21 cellular contexts compared by ENCODE assay signal in the genomic region with DNA sequence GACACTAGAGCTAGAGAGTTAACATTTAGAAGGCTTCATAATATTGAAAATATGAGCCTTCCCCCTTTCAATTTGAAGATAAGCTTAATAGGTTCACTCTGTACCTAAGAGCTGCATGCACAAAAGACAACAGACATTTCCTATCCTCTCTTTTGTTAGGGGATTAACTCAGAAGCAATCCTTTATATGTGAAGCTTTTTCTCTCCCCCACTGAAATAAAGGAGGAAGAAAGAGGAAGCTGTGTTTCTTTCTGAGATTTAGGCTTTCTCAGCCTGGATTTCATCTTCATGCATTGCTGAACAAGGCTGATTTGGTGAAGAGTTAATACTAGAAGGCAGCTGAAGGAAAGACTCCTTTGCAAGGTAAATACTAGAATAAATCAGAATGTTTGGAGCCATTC. TPM values are rescaled to one million over a fixed set of nuclear protein-coding genes. Genes with fewer than 3 reads are reported as not detected.
DNase-seq lines count a peak whose midpoint lies in the region; TF ChIP-seq lines count a peak whose summit lies in the region.
"Had no signal": no experiment of that assay in that cellular context is flagged by ENCODE, and none has a peak within 500 bp of the region (broad histone marks: within the 10 kb centered on the region; RNA-seq: fewer than 3 reads in every experiment).

No MANE protein-coding gene starts in this region.

- H3K4me1 ChIP-seq in HUES6 (ENCODE audit: control insufficient read depth, insufficient read depth, low read length) (peaks cover 6% of the 10 kb centered on the region; the same call in 1 of the 2 replicates), NT2/D1 (ENCODE audit: insufficient read depth, insufficient read length) (no peaks in the 10 kb centered on the region), endodermal cell (ENCODE audit: control insufficient read depth, insufficient read depth, low read length) (peaks cover 4% of the 10 kb centered on the region)
- H3K4me1 ChIP-seq: BE2C had no signal

- peaks cover 38% of the 10 kb centered on the region for H3K4me1 Mint-ChIP-seq in endodermal cell
- no peaks in the 10 kb centered on the region for H3K4me1 Mint-ChIP-seq in osteocyte (ENCODE audit: unreplicated experiment)
- H3K4me1 Mint-ChIP-seq in immature natural killer cell, result no peaks in the 10 kb centered on the region

- no peak overlapping the region for H3K9ac ChIP-seq in HUES6 (ENCODE audit: low read length)
- no peak overlapping the region for H3K9ac ChIP-seq in NT2/D1 (ENCODE audit: insufficient read length, low read depth)
- no peak overlapping the region for H3K9ac ChIP-seq in endodermal cell (ENCODE audit: extremely low read depth, low read length, poor library complexity, severe bottlenecking)

- H3K9me3 ChIP-seq in HUES6 (ENCODE audit: control insufficient read depth, insufficient read depth, low read depth, low read length) (no peaks in the 10 kb centered on the region), NT2/D1 (ENCODE audit: insufficient read depth, low read length) (no peaks in the 10 kb centered on the region), endodermal cell (ENCODE audit: control insufficient read depth, low read length) (peaks cover 16% of the 10 kb centered on the region)
- H3K9me3 ChIP-seq: BE2C had no signal

- TF ChIP-seq CTCF in endodermal cell (conservative IDR thresholded peaks at IDR 0.05) (no peak), osteocyte (IDR thresholded peaks at IDR 0.05) (no peak)

- DNase-seq in NT2/D1 (ENCODE audit: low read depth, low spot score), result peak; percentile 2
- no peak for DNase-seq in endodermal cell
- no peak for DNase-seq in kidney glomerular epithelial cell (lab: John Stamatoyannopoulos, UW)
- no peak for DNase-seq in osteocyte (ENCODE audit: extremely low spot score, unreplicated experiment)
- DNase-seq in NCI-H748 treated with DMSO at 0.1 percent for 48 hours (lab: John Stamatoyannopoulos, UW), result no peak
- no peak for DNase-seq in immature natural killer cell
- DNase-seq: BE2C, DMS79, KG1, NCI-H1092 treated with DMSO at 0.1 percent for 48 hours, NCI-H1436 treated with DMSO at 0.1 percent for 48 hours, NCI-H1930, NCI-H345, NCI-H524, PC-3, SHP77 had no signal

- H3K27me3 ChIP-seq in HUES6 (ENCODE audit: control insufficient read depth, insufficient read depth, low read length), result no peaks in the 10 kb centered on the region
- no peaks in the 10 kb centered on the region for H3K27me3 ChIP-seq in NT2/D1 (ENCODE audit: insufficient read depth, insufficient read length)
- H3K27me3 ChIP-seq in endodermal cell (ENCODE audit: control insufficient read depth, insufficient read depth, low read length, poor library complexity, severe bottlenecking), result no peaks in the 10 kb centered on the region
- H3K27me3 ChIP-seq: BE2C had no signal

- H3K27ac ChIP-seq in HUES6 (ENCODE audit: low read depth, low read length), result 0 out of 2 replicates have a peak overlapping the region, but pooled peaks have one; percentile 37
- peak overlapping the region; percentile 1 for H3K27ac ChIP-seq in endodermal cell (ENCODE audit: low read depth, low read length)

- peaks cover 15% of the 10 kb centered on the region for H3K9me3 Mint-ChIP-seq in endodermal cell
- peaks cover 3% of the 10 kb centered on the region for H3K9me3 Mint-ChIP-seq in osteocyte (ENCODE audit: unreplicated experiment)
- peaks cover 0 to 5% (median 2%) of the 10 kb centered on the region in 6 donors for H3K9me3 Mint-ChIP-seq in immature natural killer cell
- H3K9me3 Mint-ChIP-seq: T-helper 1 cell treated with Interleukin-12 subunit alpha and Interleukin-12 subunit beta and Interleukin-4 antibody, amounts not matched to agents 30 μg/mL and 1 μg/mL, for 36 hours had no signal

- H3K27ac Mint-ChIP-seq in endodermal cell, result peak overlapping the region; percentile 90
- H3K27ac Mint-ChIP-seq in osteocyte (ENCODE audit: unreplicated experiment), result no peak overlapping the region
- H3K27ac Mint-ChIP-seq in immature natural killer cell, result no peak overlapping the region
- H3K27ac Mint-ChIP-seq: T-helper 1 cell treated with Interleukin-12 subunit alpha and Interleukin-12 subunit beta and Interleukin-4 antibody, amounts not matched to agents 30 μg/mL and 1 μg/mL, for 36 hours had no signal

- peaks cover 6% of the 10 kb centered on the region for H3K36me3 Mint-ChIP-seq in endodermal cell (ENCODE audit: low read depth)
- no peaks in the 10 kb centered on the region for H3K36me3 Mint-ChIP-seq in osteocyte (ENCODE audit: unreplicated experiment)
- no peaks in the 10 kb centered on the region for H3K36me3 Mint-ChIP-seq in immature natural killer cell

- H3K36me3 ChIP-seq in HUES6 (ENCODE audit: control insufficient read depth, insufficient read depth, low read length) (no peaks in the 10 kb centered on the region), NT2/D1 (ENCODE audit: insufficient read depth, insufficient read length, low read length) (no peaks in the 10 kb centered on the region), endodermal cell (ENCODE audit: control insufficient read depth, insufficient read depth, low read length) (no peaks in the 10 kb centered on the region)
- H3K36me3 ChIP-seq: BE2C had no signal

- H3K27me3 Mint-ChIP-seq in endodermal cell (ENCODE audit: insufficient read depth) (no peaks in the 10 kb centered on the region), osteocyte (ENCODE audit: unreplicated experiment) (peaks cover 3% of the 10 kb centered on the region), immature natural killer cell (ENCODE audit: low read depth in 3 of 3) (peaks cover 0 to 3% (median 2%) of the 10 kb centered on the region in 3 donors)

- peak overlapping the region; percentile 21 for H3K4me3 Mint-ChIP-seq in endodermal cell
- no peak overlapping the region for H3K4me3 Mint-ChIP-seq in osteocyte (ENCODE audit: unreplicated experiment)
- H3K4me3 Mint-ChIP-seq in immature natural killer cell, result no peak overlapping the region
- H3K4me3 Mint-ChIP-seq: T-helper 1 cell treated with Interleukin-12 subunit alpha and Interleukin-12 subunit beta and Interleukin-4 antibody, amounts not matched to agents 30 μg/mL and 1 μg/mL, for 36 hours had no signal

- H3K4me3 ChIP-seq in HUES6 (ENCODE audit: low read depth, low read length) (no peak overlapping the region), NT2/D1 (ENCODE audit: insufficient read length, low read depth) (no peak overlapping the region), endodermal cell (ENCODE audit: low read length) (peak overlapping the region; percentile 68)
- H3K4me3 ChIP-seq: GM12878 had no signal

RNA-seq across cellular contexts. Expression of a gene that starts 21.0 kb away (rescaled TPM):
- 1 to 10 TPM; 2.8 to 6.3 TPM for total RNA-seq in endodermal cell
- 0.46 TPM for polyA plus RNA-seq in endodermal cell (2013, experiment 1 of 2)
- 0.29 TPM for polyA plus RNA-seq in endodermal cell (2013, experiment 2 of 2)
- not detected in 2 replicates for total RNA-seq in osteocyte
- polyA plus RNA-seq in immature natural killer cell, result not detected
- total RNA-seq: A673, GM12878, PC-3, RPMI7951 had no signal
- polyA plus RNA-seq: GM12878 had no signal

RNA-seq across cellular contexts. Expression of a gene that starts 46.8 kb away (rescaled TPM):
- total RNA-seq in endodermal cell, result not detected
- not detected for polyA plus RNA-seq in endodermal cell (2013, experiment 1 of 2)
- polyA plus RNA-seq in endodermal cell (2013, experiment 2 of 2), result not detected
- not detected in 2 replicates for total RNA-seq in osteocyte
- polyA plus RNA-seq in immature natural killer cell, result not detected
- total RNA-seq: A673, GM12878, PC-3, RPMI7951 had no signal
- polyA plus RNA-seq: GM12878 had no signal
